In genomic region chr3:60140160-60140559, GRCh38 we compare ENCODE assay signal across 16 cellular contexts.
DNase-seq lines count a peak whose midpoint lies in the region; ATAC-seq and TF ChIP-seq lines count a peak whose summit lies in the region.
"Had no signal": no experiment of that assay in that cellular context is flagged by ENCODE, and none has a peak within 500 bp of the region (broad histone marks: within the 10 kb centered on the region; RNA-seq: fewer than 3 reads in every experiment).

No MANE protein-coding gene starts in this region.

- TF ChIP-seq CTCF in prostate gland (IDR thresholded peaks at IDR 0.05): no peak

- 92% methylated on average over 1 of the region's 1 CpG for WGBS in prostate gland

- no peak overlapping the region for H3K27ac ChIP-seq in prostate gland
- H3K27ac ChIP-seq: 22Rv1, A549, C4-2B had no signal

- no peak overlapping the region for H3K4me3 Mint-ChIP-seq in activated CD4-positive, alpha-beta T cell treated with anti-CD3 and anti-CD28 coated beads for 36 hours
- no peak overlapping the region for H3K4me3 Mint-ChIP-seq in activated CD4-positive, alpha-beta T cell treated with anti-CD3 and anti-CD28 coated beads, Interleukin-2, amount 10 ng/mL, durations not matched to agents 24 days and 14 days
- H3K4me3 Mint-ChIP-seq in activated naive CD4-positive, alpha-beta T cell treated with anti-CD3 and anti-CD28 coated beads for 36 hours: no peak overlapping the region
- no peak overlapping the region for H3K4me3 Mint-ChIP-seq in activated naive CD4-positive, alpha-beta T cell treated with anti-CD3 and anti-CD28 coated beads, Interleukin-2, amount 10 ng/mL, durations not matched to agents 7 days and 5 days
- no peak overlapping the region for H3K4me3 Mint-ChIP-seq in stimulated activated naive CD8-positive, alpha-beta T cell treated with anti-CD3 and anti-CD28 coated beads, Interleukin-15, amount 100 ng/mL, for 72 hours
- H3K4me3 Mint-ChIP-seq: CD4-positive, alpha-beta T cell; GM23338 had no signal

- H3K36me3 Mint-ChIP-seq in activated CD4-positive, alpha-beta T cell treated with anti-CD3 and anti-CD28 coated beads for 36 hours (ENCODE audit: low read depth): no peaks in the 10 kb centered on the region
- no peaks in the 10 kb centered on the region for H3K36me3 Mint-ChIP-seq in activated CD4-positive, alpha-beta T cell treated with anti-CD3 and anti-CD28 coated beads, Interleukin-2, amount 10 ng/mL, durations not matched to agents 24 days and 14 days (ENCODE audit: low read depth)
- H3K36me3 Mint-ChIP-seq in activated naive CD4-positive, alpha-beta T cell treated with anti-CD3 and anti-CD28 coated beads for 36 hours (ENCODE audit: low read depth): no peaks in the 10 kb centered on the region
- no peaks in the 10 kb centered on the region for H3K36me3 Mint-ChIP-seq in activated naive CD4-positive, alpha-beta T cell treated with anti-CD3 and anti-CD28 coated beads, Interleukin-2, amount 10 ng/mL, durations not matched to agents 7 days and 5 days

- peaks cover 2% of the 10 kb centered on the region for H3K9me3 Mint-ChIP-seq in activated CD4-positive, alpha-beta T cell treated with anti-CD3 and anti-CD28 coated beads for 36 hours (ENCODE audit: low read depth)
- H3K9me3 Mint-ChIP-seq in activated CD4-positive, alpha-beta T cell treated with anti-CD3 and anti-CD28 coated beads, Interleukin-2, amount 10 ng/mL, durations not matched to agents 24 days and 14 days: peaks cover 22% of the 10 kb centered on the region
- no peaks in the 10 kb centered on the region for H3K9me3 Mint-ChIP-seq in activated naive CD4-positive, alpha-beta T cell treated with anti-CD3 and anti-CD28 coated beads for 36 hours
- no peaks in the 10 kb centered on the region for H3K9me3 Mint-ChIP-seq in activated naive CD4-positive, alpha-beta T cell treated with anti-CD3 and anti-CD28 coated beads, Interleukin-2, amount 10 ng/mL, durations not matched to agents 7 days and 5 days
- H3K9me3 Mint-ChIP-seq in stimulated activated naive CD8-positive, alpha-beta T cell treated with anti-CD3 and anti-CD28 coated beads, Interleukin-15, amount 100 ng/mL, for 72 hours: peaks cover 0 to 4% of the 10 kb centered on the region in 2 donors
- H3K9me3 Mint-ChIP-seq: CD4-positive, alpha-beta T cell; GM23338 had no signal

- no peaks in the 10 kb centered on the region for H3K4me1 ChIP-seq in prostate gland (replicated peaks)
- H3K4me1 ChIP-seq: A549, Caco-2 had no signal

- no peaks in the 10 kb centered on the region for H3K9me3 ChIP-seq in prostate gland
- H3K9me3 ChIP-seq: A549, Caco-2 had no signal

- CTCF ChIA-PET in activated CD4-positive, alpha-beta T cell treated with anti-CD3 and anti-CD28 coated beads for 36 hours (lab: Charles Lee): interaction anchor here (0.7 kb wide), 1 partner anchor 1392 kb away, joined by 3 read pairs; no protein-coding TSS in a partner anchor
- CTCF ChIA-PET in activated naive CD4-positive, alpha-beta T cell treated with anti-CD3 and anti-CD28 coated beads for 36 hours (lab: Charles Lee): interaction anchor here (0.6 kb wide), 1 partner anchor 1205 kb away, joined by 4 read pairs; no protein-coding TSS in a partner anchor
- CTCF ChIA-PET in activated naive CD4-positive, alpha-beta T cell treated with anti-CD3 and anti-CD28 coated beads, Interleukin-2, amount 10 ng/mL, durations not matched to agents 7 days and 5 days (lab: Charles Lee): interaction anchor here (0.7 kb wide), 1 partner anchor 134 kb away, joined by 4 read pairs; no protein-coding TSS in a partner anchor

- no peak overlapping the region for H3K27ac Mint-ChIP-seq in activated CD4-positive, alpha-beta T cell treated with anti-CD3 and anti-CD28 coated beads for 36 hours
- H3K27ac Mint-ChIP-seq in activated CD4-positive, alpha-beta T cell treated with anti-CD3 and anti-CD28 coated beads, Interleukin-2, amount 10 ng/mL, durations not matched to agents 24 days and 14 days: no peak overlapping the region
- H3K27ac Mint-ChIP-seq in activated naive CD4-positive, alpha-beta T cell treated with anti-CD3 and anti-CD28 coated beads for 36 hours: no peak overlapping the region
- H3K27ac Mint-ChIP-seq in activated naive CD4-positive, alpha-beta T cell treated with anti-CD3 and anti-CD28 coated beads, Interleukin-2, amount 10 ng/mL, durations not matched to agents 7 days and 5 days: no peak overlapping the region
- H3K27ac Mint-ChIP-seq in stimulated activated naive CD8-positive, alpha-beta T cell treated with anti-CD3 and anti-CD28 coated beads, Interleukin-15, amount 100 ng/mL, for 72 hours: no peak overlapping the region
- H3K27ac Mint-ChIP-seq: CD4-positive, alpha-beta T cell; GM23338 had no signal

- H3K36me3 ChIP-seq in prostate gland: no peaks in the 10 kb centered on the region

- intact Hi-C loops in activated CD4-positive, alpha-beta T cell treated with anti-CD3 and anti-CD28 coated beads for 36 hours (cut with DNase I, micrococcal nuclease): no loop called here
- intact Hi-C loops in activated CD4-positive, alpha-beta T cell treated with anti-CD3 and anti-CD28 coated beads, Interleukin-2, amount 10 ng/mL, durations not matched to agents 24 days and 14 days (cut with micrococcal nuclease): no loop called here
- intact Hi-C loops in activated naive CD4-positive, alpha-beta T cell treated with anti-CD3 and anti-CD28 coated beads for 36 hours (cut with micrococcal nuclease): no loop called here
- intact Hi-C loops in prostate gland (cut with DNase I): no loop called here

- peak; percentile 30 for ATAC-seq in activated CD4-positive, alpha-beta T cell treated with anti-CD3 and anti-CD28 coated beads for 36 hours
- peak; percentile 70 for ATAC-seq in stimulated activated naive CD8-positive, alpha-beta T cell treated with anti-CD3 and anti-CD28 coated beads, Interleukin-15, amount 100 ng/mL, for 72 hours
- ATAC-seq: A549, GM23338 had no signal

- H3K27me3 ChIP-seq in prostate gland (replicated peaks; ENCODE audit: insufficient read depth): no peaks in the 10 kb centered on the region

- no peak for TF ChIP-seq POLR2A in prostate gland (IDR thresholded peaks at IDR 0.05)

- no peaks in the 10 kb centered on the region for H3K27me3 Mint-ChIP-seq in activated CD4-positive, alpha-beta T cell treated with anti-CD3 and anti-CD28 coated beads for 36 hours
- H3K27me3 Mint-ChIP-seq in activated CD4-positive, alpha-beta T cell treated with anti-CD3 and anti-CD28 coated beads, Interleukin-2, amount 10 ng/mL, durations not matched to agents 24 days and 14 days: no peaks in the 10 kb centered on the region
- H3K27me3 Mint-ChIP-seq in activated naive CD4-positive, alpha-beta T cell treated with anti-CD3 and anti-CD28 coated beads for 36 hours (ENCODE audit: low read depth): no peaks in the 10 kb centered on the region
- H3K27me3 Mint-ChIP-seq in activated naive CD4-positive, alpha-beta T cell treated with anti-CD3 and anti-CD28 coated beads, Interleukin-2, amount 10 ng/mL, durations not matched to agents 7 days and 5 days: peaks cover 4% of the 10 kb centered on the region
- H3K27me3 Mint-ChIP-seq in stimulated activated naive CD8-positive, alpha-beta T cell treated with anti-CD3 and anti-CD28 coated beads, Interleukin-15, amount 100 ng/mL, for 72 hours: no peaks in the 10 kb centered on the region
- H3K27me3 Mint-ChIP-seq: CD4-positive, alpha-beta T cell had no signal

- POLR2A ChIA-PET in activated CD4-positive, alpha-beta T cell treated with anti-CD3 and anti-CD28 coated beads for 36 hours (lab: Charles Lee): no interaction called here

- no peaks in the 10 kb centered on the region for H3K4me1 Mint-ChIP-seq in activated CD4-positive, alpha-beta T cell treated with anti-CD3 and anti-CD28 coated beads for 36 hours
- H3K4me1 Mint-ChIP-seq in activated CD4-positive, alpha-beta T cell treated with anti-CD3 and anti-CD28 coated beads, Interleukin-2, amount 10 ng/mL, durations not matched to agents 24 days and 14 days: peaks cover 3% of the 10 kb centered on the region
- peaks cover 3% of the 10 kb centered on the region for H3K4me1 Mint-ChIP-seq in activated naive CD4-positive, alpha-beta T cell treated with anti-CD3 and anti-CD28 coated beads for 36 hours (ENCODE audit: low read depth)
- no peaks in the 10 kb centered on the region for H3K4me1 Mint-ChIP-seq in activated naive CD4-positive, alpha-beta T cell treated with anti-CD3 and anti-CD28 coated beads, Interleukin-2, amount 10 ng/mL, durations not matched to agents 7 days and 5 days
- no peaks in the 10 kb centered on the region for H3K4me1 Mint-ChIP-seq in stimulated activated naive CD8-positive, alpha-beta T cell treated with anti-CD3 and anti-CD28 coated beads, Interleukin-15, amount 100 ng/mL, for 72 hours

- DNase-seq in activated CD4-positive, alpha-beta T cell treated with anti-CD3 and anti-CD28 coated beads for 36 hours: peak; percentile 11
- DNase-seq in activated CD4-positive, alpha-beta T cell treated with anti-CD3 and anti-CD28 coated beads, Interleukin-2, amount 10 ng/mL, durations not matched to agents 24 days and 14 days: no peak
- peak; percentile 12 for DNase-seq in activated naive CD4-positive, alpha-beta T cell treated with anti-CD3 and anti-CD28 coated beads for 36 hours
- DNase-seq in activated naive CD4-positive, alpha-beta T cell treated with anti-CD3 and anti-CD28 coated beads, Interleukin-2, amount 10 ng/mL, durations not matched to agents 7 days and 5 days: no peak
- peak; percentile 7 for DNase-seq in stimulated activated CD4-positive, alpha-beta T cell treated with anti-CD3 and anti-CD28 coated beads, Interleukin-1b, Interleukin-23, amount 100 ng/mL, for 48 hours
- DNase-seq in stimulated activated CD4-positive, alpha-beta T cell treated with anti-CD3 and anti-CD28 coated beads, Interleukin-2, amount 100 ng/mL, for 48 hours: no peak
- peak in 1 of 2 donors; percentile 23 for DNase-seq in stimulated activated naive CD8-positive, alpha-beta T cell treated with anti-CD3 and anti-CD28 coated beads, Interleukin-15, amount 100 ng/mL, for 72 hours
- no peak for DNase-seq in prostate gland (ENCODE audit: low spot score)
- DNase-seq: AML-193; Caco-2; CD4-positive, alpha-beta T cell; HCEC 1CT had no signal

- H3K4me3 ChIP-seq in prostate gland: no peak overlapping the region
- H3K4me3 ChIP-seq: A549, GM23338 had no signal

Comparison
In these comparisons a context has a peak if more than half of its experiments do, and no peak if none do; other contexts are left out.
1. DNase-seq: peak in activated CD4-positive, alpha-beta T cell treated with anti-CD3 and anti-CD28 coated beads for 36 hours (single experiment), activated naive CD4-positive, alpha-beta T cell treated with anti-CD3 and anti-CD28 coated beads for 36 hours (single experiment) and stimulated activated CD4-positive, alpha-beta T cell treated with anti-CD3 and anti-CD28 coated beads, Interleukin-1b, Interleukin-23, amount 100 ng/mL, for 48 hours (single experiment); none in activated CD4-positive, alpha-beta T cell treated with anti-CD3 and anti-CD28 coated beads, Interleukin-2, amount 10 ng/mL, durations not matched to agents 24 days and 14 days (single experiment), activated naive CD4-positive, alpha-beta T cell treated with anti-CD3 and anti-CD28 coated beads, Interleukin-2, amount 10 ng/mL, durations not matched to agents 7 days and 5 days (single experiment), stimulated activated CD4-positive, alpha-beta T cell treated with anti-CD3 and anti-CD28 coated beads, Interleukin-2, amount 100 ng/mL, for 48 hours (0 of 2) and prostate gland (single experiment).